25 cellular contexts compared by ENCODE assay signal in the genomic region with DNA sequence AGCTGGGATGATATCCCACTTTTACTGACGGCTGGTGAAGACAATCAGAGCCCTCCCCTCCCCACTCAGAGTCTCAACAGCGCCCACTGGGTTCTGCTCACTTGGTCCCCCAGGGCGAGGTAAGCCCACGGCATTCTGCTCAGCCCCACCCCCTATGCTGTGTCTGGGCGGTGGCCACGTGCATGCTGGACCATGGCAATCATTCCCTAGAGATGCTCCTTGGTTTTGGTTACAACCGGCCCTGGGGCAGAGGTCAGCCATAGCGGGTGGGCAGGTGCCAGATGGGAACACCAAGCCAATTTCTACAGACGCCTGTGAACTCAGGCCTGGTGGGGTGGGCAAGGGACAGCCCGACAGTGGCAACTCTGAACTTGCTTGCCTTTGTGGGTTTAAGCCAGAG.
A peak's percentile ranks its signal among the peaks of the same experiment; 100 is the strongest.
DNase-seq lines count a peak whose midpoint lies in the region; ATAC-seq, FAIRE-seq and TF ChIP-seq lines count a peak whose summit lies in the region.
"Had no signal": no experiment of that assay in that cellular context is flagged by ENCODE, and none has a peak within 500 bp of the region (broad histone marks: within the 10 kb centered on the region; RNA-seq: fewer than 3 reads in every experiment).

No MANE protein-coding gene starts in this region.

- H2AFZ ChIP-seq in HepG2 (ENCODE audit: low read length) (no peak overlapping the region), OCI-LY7 (ENCODE audit: low read length) (no peak overlapping the region)
- H2AFZ ChIP-seq: PC-9 had no signal

- H3K79me2 ChIP-seq in HepG2 (ENCODE audit: insufficient read depth, low read length) (no peaks in the 10 kb centered on the region), OCI-LY7 (ENCODE audit: insufficient read depth, low read depth, low read length) (no peaks in the 10 kb centered on the region)

- in situ Hi-C loops in HepG2 (cut with HindIII; ENCODE audit: extremely low pct_ligation_motif_present, low pct_unique_long_range_greater_than_20kb), result no loop called here

- TF ChIP-seq POLR2A in right lobe of liver (IDR thresholded peaks at IDR 0.05) (no peak), HepG2 (IDR thresholded peaks at IDR 0.05; ENCODE audit: insufficient read depth in 1 of 2, low read depth in 2 of 2, low read length in 2 of 2) (no peak)

- H3K4me3 Mint-ChIP-seq in endodermal cell, result no peak overlapping the region
- no peak overlapping the region for H3K4me3 Mint-ChIP-seq in stimulated activated memory B cell treated with anti-CD40 and anti-IgM and Interleukin-4, amounts not matched to agents 10 μg/mL and 1 μg/mL and 100 μg/mL, for 72 hours
- H3K4me3 Mint-ChIP-seq: CD8-positive, alpha-beta T cell had no signal

- H3K36me3 Mint-ChIP-seq in endodermal cell (ENCODE audit: low read depth), result peaks cover 13% of the 10 kb centered on the region
- H3K36me3 Mint-ChIP-seq in stimulated activated memory B cell treated with anti-CD40 and anti-IgM and Interleukin-4, amounts not matched to agents 10 μg/mL and 1 μg/mL and 100 μg/mL, for 72 hours, result peaks cover 50% of the 10 kb centered on the region

- H3K9me3 ChIP-seq in right lobe of liver (no peaks in the 10 kb centered on the region), HepG2 (ENCODE audit: low read length) (no peaks in the 10 kb centered on the region), endodermal cell (ENCODE audit: control insufficient read depth, low read length) (no peaks in the 10 kb centered on the region), OCI-LY7 (ENCODE audit: low read length) (no peaks in the 10 kb centered on the region)
- H3K9me3 ChIP-seq: A549, SJSA1 had no signal

- no peak overlapping the region for H3K27ac Mint-ChIP-seq in endodermal cell
- H3K27ac Mint-ChIP-seq in stimulated activated memory B cell treated with anti-CD40 and anti-IgM and Interleukin-4, amounts not matched to agents 10 μg/mL and 1 μg/mL and 100 μg/mL, for 72 hours, result no peak overlapping the region
- H3K27ac Mint-ChIP-seq: CD8-positive, alpha-beta T cell had no signal

- DNase-seq in right lobe of liver, result no peak
- DNase-seq in HepG2 (ENCODE audit: low spot score), result no peak
- DNase-seq in endodermal cell, result peak; percentile 39
- peak; percentile 53 for DNase-seq in myocyte (ENCODE audit: low read depth)
- no peak for DNase-seq in retina
- DNase-seq in OCI-LY7 (ENCODE audit: low spot score), result no peak
- DNase-seq in DMS153 treated with DMSO at 0.1 percent for 48 hours (lab: John Stamatoyannopoulos, UW; ENCODE audit: unreplicated experiment), result no peak
- DNase-seq: AML-193; CD8-positive, alpha-beta T cell; DND-41; Karpas-422; NCI-H1105; NCI-H1436 treated with DMSO at 0.1 percent for 48 hours; NCI-H1930; NCI-H446; NCI-H524 treated with DMSO at 0.1 percent for 48 hours; NCI-H82; NK-92 treated with Interleukin-12 subunit alpha and Interleukin-12 subunit beta, amount 100 ng/mL, for 24 hours; PC-9 had no signal

- H3K4me1 ChIP-seq in right lobe of liver (no peaks in the 10 kb centered on the region), HepG2 (ENCODE audit: insufficient read depth, low read length) (peaks cover 8% of the 10 kb centered on the region), endodermal cell (ENCODE audit: control insufficient read depth, insufficient read depth, low read length) (no peaks in the 10 kb centered on the region), OCI-LY7 (ENCODE audit: insufficient read depth, low read length, poor library complexity, severe bottlenecking) (no peaks in the 10 kb centered on the region)
- H3K4me1 ChIP-seq: A549, SJSA1 had no signal

- H4K20me1 ChIP-seq in HepG2 (ENCODE audit: insufficient read depth, low read length) (no peaks in the 10 kb centered on the region), OCI-LY7 (ENCODE audit: insufficient read depth, low read length) (no peaks in the 10 kb centered on the region)

- H3K27me3 ChIP-seq in right lobe of liver, result no peaks in the 10 kb centered on the region
- no peaks in the 10 kb centered on the region for H3K27me3 ChIP-seq in HepG2 (ENCODE audit: control insufficient read depth in 1 of 2, insufficient read depth in 2 of 2, low read length in 2 of 2)
- no peaks in the 10 kb centered on the region for H3K27me3 ChIP-seq in endodermal cell (ENCODE audit: control insufficient read depth, insufficient read depth, low read length, poor library complexity, severe bottlenecking)
- H3K27me3 ChIP-seq: SJSA1 had no signal

- no peak for FAIRE-seq in HepG2 (lab: Jason Lieb, UNC)
- FAIRE-seq: A549, H54 had no signal

- CTCF ChIA-PET in HepG2 (lab: Yijun Ruan, JAX; ENCODE audit: low intra/inter-chr PET ratio, low total read pairs) (no interaction called here), OCI-LY7 (lab: Charles Lee; ENCODE audit: unreplicated experiment) (no interaction called here)

- H3K4me3 ChIP-seq in right lobe of liver (no peak overlapping the region), HepG2 (replicated peaks in 1 of 3; ENCODE audit: insufficient read depth in 1 of 3, low read depth in 2 of 3, low read length in 3 of 3) (no peak overlapping the region), endodermal cell (ENCODE audit: low read length) (no peak overlapping the region), OCI-LY7 (ENCODE audit: low read depth, low read length, poor library complexity, severe bottlenecking) (no peak overlapping the region)
- H3K4me3 ChIP-seq: A549, PC-9, SJSA1 had no signal

- TF ChIP-seq EP300 in HepG2 (IDR thresholded peaks at IDR 0.05; ENCODE audit: low read depth in 2 of 2, low read length in 2 of 2) (no peak), HepG2 (CRISPR knock-in tag; IDR thresholded peaks at IDR 0.05; ENCODE audit: borderline replicate concordance) (no peak)

- BruUV-seq in HepG2 (replicated peaks; lab: Mats Ljungman, UMichigan) (no TSS peak), OCI-LY7 (replicated peaks; lab: Mats Ljungman, UMichigan) (no TSS peak)

- no peak for TF ChIP-seq RAD21 in HepG2 (CRISPR knock-in tag; IDR thresholded peaks at IDR 0.05)

- no peak for TF ChIP-seq CTCF in right lobe of liver (IDR thresholded peaks at IDR 0.05)
- TF ChIP-seq CTCF in HepG2 (CRISPR knock-in tag; IDR thresholded peaks at IDR 0.05), result no peak
- no peak for TF ChIP-seq CTCF in endodermal cell (conservative IDR thresholded peaks at IDR 0.05)
- no peak for TF ChIP-seq CTCF in OCI-LY7 (conservative IDR thresholded peaks at IDR 0.05; ENCODE audit: low read length)

- no peaks in the 10 kb centered on the region for H3K9me3 Mint-ChIP-seq in endodermal cell
- no peaks in the 10 kb centered on the region for H3K9me3 Mint-ChIP-seq in stimulated activated memory B cell treated with anti-CD40 and anti-IgM and Interleukin-4, amounts not matched to agents 10 μg/mL and 1 μg/mL and 100 μg/mL, for 72 hours
- H3K9me3 Mint-ChIP-seq: CD8-positive, alpha-beta T cell had no signal

- POLR2A ChIA-PET in HepG2 (lab: Yijun Ruan, JAX) (no interaction called here), OCI-LY7 (lab: Charles Lee) (no interaction called here)

- 53% methylated on average over 2 of the region's 10 CpGs for WGBS in right lobe of liver (ENCODE audit: insufficient coverage, low coverage, low lambda C conversion rate, missing lambda C conversion rate)
- 100% methylated on average over 3 of the region's 10 CpGs for WGBS in HepG2 (ENCODE audit: low lambda C conversion rate)
- 92 to 97% methylated on average over 5 to 10 of the region's 10 CpGs for WGBS in endodermal cell (ENCODE audit: insufficient coverage in 1 of 2, insufficient read length in 1 of 2), 2 experiments

- H3K9ac ChIP-seq in HepG2 (ENCODE audit: insufficient read depth, low read depth, low read length), result no peak overlapping the region
- no peak overlapping the region for H3K9ac ChIP-seq in endodermal cell (ENCODE audit: extremely low read depth, low read length, poor library complexity, severe bottlenecking)

- H3K36me3 ChIP-seq in right lobe of liver, result peaks cover 0 to 1% (median 0%) of the 10 kb centered on the region in 4 donors
- H3K36me3 ChIP-seq in HepG2 (replicated peaks in 1 of 2; ENCODE audit: control insufficient read depth in 1 of 2, insufficient read depth in 2 of 2, low read length in 2 of 2), result peaks cover 23 to 29% of the 10 kb centered on the region in 2 experiments
- H3K36me3 ChIP-seq in endodermal cell (ENCODE audit: control insufficient read depth, insufficient read depth, low read length), result no peaks in the 10 kb centered on the region
- H3K36me3 ChIP-seq in OCI-LY7 (ENCODE audit: insufficient read depth, low read length), result no peaks in the 10 kb centered on the region
- H3K36me3 ChIP-seq: SJSA1 had no signal

- H3K27me3 Mint-ChIP-seq in endodermal cell (ENCODE audit: insufficient read depth), result no peaks in the 10 kb centered on the region
- H3K27me3 Mint-ChIP-seq in stimulated activated memory B cell treated with anti-CD40 and anti-IgM and Interleukin-4, amounts not matched to agents 10 μg/mL and 1 μg/mL and 100 μg/mL, for 72 hours, result no peaks in the 10 kb centered on the region

- no peak overlapping the region for H3K27ac ChIP-seq in right lobe of liver
- H3K27ac ChIP-seq in HepG2 (ENCODE audit: extremely low read length, insufficient read depth, low read length), result no peak overlapping the region
- no peak overlapping the region for H3K27ac ChIP-seq in endodermal cell (ENCODE audit: low read depth, low read length)
- H3K27ac ChIP-seq in OCI-LY7 (ENCODE audit: low read depth, low read length, poor library complexity, severe bottlenecking), result no peak overlapping the region
- H3K27ac ChIP-seq: A549, C4-2B, PC-9, SJSA1 had no signal

- H3K4me1 Mint-ChIP-seq in endodermal cell, result peaks cover 20% of the 10 kb centered on the region
- no peaks in the 10 kb centered on the region for H3K4me1 Mint-ChIP-seq in stimulated activated memory B cell treated with anti-CD40 and anti-IgM and Interleukin-4, amounts not matched to agents 10 μg/mL and 1 μg/mL and 100 μg/mL, for 72 hours

- intact Hi-C loops in right lobe of liver (cut with DNase I), result no loop called here
- intact Hi-C loops in HepG2 (cut with micrococcal nuclease; ENCODE audit: unreplicated experiment), result no loop called here
- intact Hi-C loops in OCI-LY7 (cut with micrococcal nuclease; ENCODE audit: unreplicated experiment), result no loop called here

- ATAC-seq in right lobe of liver (peak in 3 of 4 donors; percentile 40 to 64 (median 46)), HepG2 (no peak)
- peak; percentile 36 for ATAC-seq in stimulated activated memory B cell treated with anti-CD40 and anti-IgM and Interleukin-4, amounts not matched to agents 10 μg/mL and 1 μg/mL and 100 μg/mL, for 72 hours
- ATAC-seq: A549; CD8-positive, alpha-beta T cell; Right ventricle myocardium inferior had no signal

- H3K4me2 ChIP-seq in HepG2 (ENCODE audit: low read depth, low read length), result no peak overlapping the region
- no peak overlapping the region for H3K4me2 ChIP-seq in OCI-LY7 (ENCODE audit: low read length)
- H3K4me2 ChIP-seq: A549, PC-9 had no signal

- no peaks in the 10 kb centered on the region for H3K9me2 ChIP-seq in OCI-LY7 (ENCODE audit: insufficient read depth, low read length)

TF ChIP-seq in HepG2, 621 proteins besides CTCF, POLR2A, EP300 and RAD21:
- no peak for TF ChIP-seq ZNF253 (CRISPR knock-in tag; IDR thresholded peaks at IDR 0.05; ENCODE audit: borderline replicate concordance)

Comparison
In these comparisons a context has a peak if more than half of its experiments do, and no peak if none do; other contexts are left out.
1. DNase-seq: peak in endodermal cell (single experiment) and myocyte (single experiment); none in right lobe of liver (0 of 3), HepG2 (single experiment), retina (single experiment), OCI-LY7 (single experiment) and DMS153 treated with DMSO at 0.1 percent for 48 hours (single experiment).